In the genomic region with DNA sequence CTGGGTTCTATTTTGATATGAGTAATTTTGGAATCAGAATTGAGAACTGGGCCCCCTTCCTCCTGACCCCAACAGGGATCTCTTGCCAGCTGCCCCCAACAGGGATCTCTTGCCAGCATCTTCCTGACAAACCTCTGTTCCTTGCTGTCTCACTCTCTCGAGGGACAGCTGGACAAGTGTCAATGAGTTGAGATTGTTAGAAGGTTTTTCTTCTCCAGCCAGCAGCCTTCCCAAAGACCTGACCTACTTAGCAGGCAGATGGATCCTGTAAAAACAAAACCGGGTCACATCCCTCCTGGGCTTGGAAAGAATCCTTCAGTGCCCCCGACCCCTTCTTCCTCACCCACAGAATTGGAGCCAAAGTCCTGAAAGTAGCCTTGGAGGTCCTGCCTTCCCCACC, we compare ENCODE assay signal across 1 cellular context.
TF ChIP-seq lines count a peak whose summit lies in the region.

No MANE protein-coding gene starts in this region.

TF ChIP-seq in HepG2, 621 proteins besides CTCF, POLR2A, EP300 and RAD21:
- TF ChIP-seq ZSCAN31 (CRISPR knock-in tag; IDR thresholded peaks at IDR 0.05; ENCODE audit: low read depth), result no peak
- TF ChIP-seq HOXA3 (CRISPR knock-in tag; IDR thresholded peaks at IDR 0.05), result no peak
